ENCODE assay signal across 20 cellular contexts in genomic region chr12:34334953-34335743, GRCh38.
"Had no signal": no experiment of that assay in that cellular context is flagged by ENCODE, and none has a peak within 500 bp of the region (broad histone marks: within the 10 kb centered on the region; RNA-seq: fewer than 3 reads in every experiment).

No MANE protein-coding gene starts in this region.

- H3K4me1 ChIP-seq: SJSA1 had no signal

- H2AFZ ChIP-seq: PC-9 had no signal

- FAIRE-seq: RCC 7860 had no signal

- H3K4me3 ChIP-seq: PC-9, SJSA1, SK-N-MC had no signal

- H3K36me3 ChIP-seq: SJSA1 had no signal

- DNase-seq: IMR-90, KBM-7, NCI-H1092, NCI-H1417, NCI-H1436 treated with DMSO at 0.1 percent for 48 hours, NCI-H1694, NCI-H187 treated with DMSO at 0.1 percent for 48 hours, NCI-H2029 treated with DMSO at 0.1 percent for 48 hours, NCI-H2171 treated with DMSO at 0.1 percent for 48 hours, NCI-H345, NCI-H446 treated with DMSO at 0.1 percent for 48 hours, NCI-H510A treated with DMSO at 0.1 percent for 48 hours, NCI-H774, PC-9, Right ventricle myocardium superior, RPMI8226, SIG-M5 had no signal

- H3K27me3 ChIP-seq: SJSA1 had no signal

- H3K4me2 ChIP-seq: PC-9 had no signal

- H3K27ac ChIP-seq: PC-9, SJSA1, SK-N-MC had no signal
